9 cellular contexts compared by ENCODE assay signal in the genomic region with DNA sequence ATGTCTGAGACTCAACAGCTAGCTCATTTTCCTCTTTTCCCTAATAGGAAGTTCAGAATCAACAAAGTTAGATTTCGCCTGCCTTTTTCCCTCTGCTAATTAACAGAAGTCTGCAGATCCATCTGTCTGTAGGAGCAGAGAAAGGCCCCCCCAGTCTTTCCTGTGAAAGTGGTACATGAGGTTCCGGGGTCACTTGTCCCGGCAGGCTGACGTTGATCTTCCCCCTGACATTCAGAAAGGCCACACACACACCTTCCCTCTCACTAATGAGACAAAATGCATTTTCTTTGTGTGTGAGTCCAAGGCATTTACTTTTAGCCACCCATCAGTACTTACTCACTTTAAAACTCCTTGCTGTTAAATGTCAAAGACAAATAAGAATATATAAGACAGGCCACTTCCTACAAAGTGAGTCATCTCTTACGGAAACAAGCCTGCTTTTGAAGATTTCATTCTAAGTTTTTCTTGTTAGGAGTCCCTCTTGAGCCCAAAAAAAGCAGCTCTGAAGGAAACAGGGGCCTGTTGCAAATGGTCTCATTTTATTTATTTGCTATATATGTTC.
DNase-seq lines count a peak whose midpoint lies in the region; ATAC-seq and TF ChIP-seq lines count a peak whose summit lies in the region.
"Had no signal": no experiment of that assay in that cellular context is flagged by ENCODE, and none has a peak within 500 bp of the region (broad histone marks: within the 10 kb centered on the region; RNA-seq: fewer than 3 reads in every experiment).

No MANE protein-coding gene starts in this region.

- H3K27ac ChIP-seq in AG04450 (ENCODE audit: low read depth, low read length) (peak overlapping the region; percentile 63), HUES48 (ENCODE audit: low read depth, low read length) (peak overlapping the region; percentile 31), lower lobe of right lung (peak overlapping the region; percentile 8)

- peaks cover 9% of the 10 kb centered on the region; the same call in 1 of the 2 replicates for H3K4me1 ChIP-seq in HUES48 (ENCODE audit: control insufficient read depth, insufficient read depth, low read length)
- H3K4me1 ChIP-seq in lower lobe of right lung, result peaks cover 15% of the 10 kb centered on the region

- POLR2A ChIA-PET in AG04450 (lab: Yijun Ruan, JAX), result no interaction called here
- POLR2A ChIA-PET in GM10248 (lab: Yijun Ruan, JAX), result no interaction called here

- H3K9ac ChIP-seq in HUES48 (ENCODE audit: low read depth, low read length), result no peak overlapping the region

- ATAC-seq in lower lobe of right lung, result no peak
- no peak for ATAC-seq in HG03442 (IDR thresholded peaks at IDR 0.05; ENCODE audit: unreplicated experiment)

- H3K27me3 ChIP-seq in AG04450 (ENCODE audit: control insufficient read depth, insufficient read depth, low read length) (no peaks in the 10 kb centered on the region), HUES48 (ENCODE audit: control insufficient read depth, insufficient read depth, low read length) (no peaks in the 10 kb centered on the region), lower lobe of right lung (ENCODE audit: low read depth) (no peaks in the 10 kb centered on the region)

- H3K36me3 ChIP-seq in HUES48 (ENCODE audit: control insufficient read depth, insufficient read depth, low read length), result no peaks in the 10 kb centered on the region
- no peaks in the 10 kb centered on the region for H3K36me3 ChIP-seq in lower lobe of right lung

- TF ChIP-seq CTCF in AG04450 (IDR thresholded peaks at IDR 0.05; ENCODE audit: low read depth, low read length) (no peak), lower lobe of right lung (IDR thresholded peaks at IDR 0.05) (no peak), GM10248 (IDR thresholded peaks at IDR 0.05; ENCODE audit: control extremely low read depth, extremely low read depth, low read depth, missing control alignments) (no peak)

- H3K4me3 ChIP-seq in AG04450 (ENCODE audit: low read depth, low read length) (no peak overlapping the region), HUES48 (ENCODE audit: low read depth, low read length) (no peak overlapping the region), lower lobe of right lung (no peak overlapping the region)

- CTCF ChIA-PET in AG04450 (lab: Charles Lee) (no interaction called here), GM10248 (lab: Yijun Ruan, JAX) (no interaction called here)

- no peaks in the 10 kb centered on the region for H3K9me3 ChIP-seq in AG04450 (ENCODE audit: control insufficient read depth, insufficient read depth, low read length)
- H3K9me3 ChIP-seq in HUES48 (ENCODE audit: control insufficient read depth, insufficient read depth, low read length), result no peaks in the 10 kb centered on the region
- no peaks in the 10 kb centered on the region for H3K9me3 ChIP-seq in lower lobe of right lung

- DNase-seq in AG04450 (ENCODE audit: low read depth, low spot score), result no peak
- peak; percentile 87 for DNase-seq in amniotic epithelial cell (ENCODE audit: low read depth)
- DNase-seq in lower lobe of right lung, result no peak
- DNase-seq in DMS79 treated with DMSO at 0.1 percent for 48 hours (lab: John Stamatoyannopoulos, UW), result no peak
- no peak for DNase-seq in NCI-H1417 treated with DMSO at 0.1 percent for 48 hours (lab: John Stamatoyannopoulos, UW)
- no peak for DNase-seq in GM10248 (ENCODE audit: extremely low spot score)
- DNase-seq: GF-D8 had no signal

- intact Hi-C loops in lower lobe of right lung (cut with DNase I), result no loop called here

Comparison
In these comparisons a context has a peak if more than half of its experiments do, and no peak if none do; other contexts are left out.
1. H3K27ac ChIP-seq: peak in every context shown above with its lines; median percentile 63 in AG04450; 31 in HUES48; 8 in lower lobe of right lung.